In the genomic region with DNA sequence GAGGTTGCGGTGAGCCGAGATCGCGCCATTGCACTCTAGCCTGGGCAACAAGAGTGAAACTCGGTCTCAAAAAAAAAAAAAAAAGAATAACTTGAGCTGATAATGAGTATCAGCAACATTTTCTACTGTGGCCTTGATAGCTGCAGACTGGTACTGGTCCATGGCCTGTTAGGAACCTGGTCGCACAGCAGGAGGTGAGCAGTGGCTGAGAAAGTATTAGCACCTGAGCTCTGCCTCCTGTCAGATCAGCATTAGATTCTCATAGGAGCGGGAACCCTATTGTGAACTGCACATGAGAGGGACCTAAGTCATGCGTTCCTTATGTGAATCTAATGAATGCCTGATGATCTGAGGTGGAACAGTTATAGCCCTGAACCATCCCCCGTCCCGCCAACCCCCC, we compare ENCODE assay signal across 20 cellular contexts.
DNase-seq lines count a peak whose midpoint lies in the region; ATAC-seq, FAIRE-seq and TF ChIP-seq lines count a peak whose summit lies in the region.
"Had no signal": no experiment of that assay in that cellular context is flagged by ENCODE, and none has a peak within 500 bp of the region (broad histone marks: within the 10 kb centered on the region; RNA-seq: fewer than 3 reads in every experiment).

No MANE protein-coding gene starts in this region.

- POLR2A ChIA-PET in endothelial cell of umbilical vein (lab: Charles Lee) (no interaction called here), HEK293T (lab: Yijun Ruan, JAX) (no interaction called here)

- H3K9ac ChIP-seq in endothelial cell of umbilical vein (replicated peaks; ENCODE audit: extremely low read depth, insufficient read depth, low read length): no peak overlapping the region
- H3K9ac ChIP-seq: KMS-11 had no signal

- peaks cover 71% of the 10 kb centered on the region for H3K79me2 ChIP-seq in endothelial cell of umbilical vein (ENCODE audit: control insufficient read depth, insufficient read depth, low read length)

- H3K9me3 ChIP-seq in RWPE2 (ENCODE audit: severe bottlenecking): peaks cover 3% of the 10 kb centered on the region
- no peaks in the 10 kb centered on the region for H3K9me3 ChIP-seq in endothelial cell of umbilical vein (replicated peaks; ENCODE audit: control insufficient read depth, insufficient read depth, low read length)
- H3K9me3 ChIP-seq in small intestine (ENCODE audit: control insufficient read depth, low read depth): no peaks in the 10 kb centered on the region

- no peak overlapping the region for H3K4me3 Mint-ChIP-seq in activated T-cell treated with anti-CD3 and anti-CD28 coated beads, Interleukin-2, amount 50 U/mL, for 24 hours
- no peak overlapping the region for H3K4me3 Mint-ChIP-seq in activated T-cell treated with anti-CD3 and anti-CD28 coated beads, Interleukin-2, amount 50 U/mL, for 4 hours
- no peak overlapping the region for H3K4me3 Mint-ChIP-seq in neural crest cell
- H3K4me3 Mint-ChIP-seq: CD8-positive, alpha-beta memory T cell had no signal

- no TSS peak for BruUV-seq in endothelial cell of umbilical vein (replicated peaks; lab: Mats Ljungman, UMichigan)

- no peak for TF ChIP-seq CTCF in RWPE2 (IDR thresholded peaks at IDR 0.05; ENCODE audit: poor library complexity, severe bottlenecking)
- no peak for TF ChIP-seq CTCF in endothelial cell of umbilical vein (IDR thresholded peaks at IDR 0.05; ENCODE audit: extremely low read depth in 1 of 2, insufficient read depth in 1 of 2, low read depth in 1 of 2, low read length in 2 of 2)
- TF ChIP-seq CTCF in neural crest cell (conservative IDR thresholded peaks at IDR 0.05): no peak

- H3K36me3 Mint-ChIP-seq in activated T-cell treated with anti-CD3 and anti-CD28 coated beads, Interleukin-2, amount 50 U/mL, for 24 hours (ENCODE audit: low read depth): peaks cover 10% of the 10 kb centered on the region
- H3K36me3 Mint-ChIP-seq in activated T-cell treated with anti-CD3 and anti-CD28 coated beads, Interleukin-2, amount 50 U/mL, for 4 hours (ENCODE audit: insufficient read depth): peaks cover 6% of the 10 kb centered on the region
- H3K36me3 Mint-ChIP-seq in neural crest cell (ENCODE audit: low read depth): peaks cover 16% of the 10 kb centered on the region

- H4K20me1 ChIP-seq in endothelial cell of umbilical vein (replicated peaks; ENCODE audit: control insufficient read depth, extremely low read depth, insufficient read depth, low read length): peaks cover 3% of the 10 kb centered on the region

- H3K27me3 Mint-ChIP-seq in activated T-cell treated with anti-CD3 and anti-CD28 coated beads, Interleukin-2, amount 50 U/mL, for 24 hours: no peaks in the 10 kb centered on the region
- H3K27me3 Mint-ChIP-seq in activated T-cell treated with anti-CD3 and anti-CD28 coated beads, Interleukin-2, amount 50 U/mL, for 4 hours (ENCODE audit: low read depth): no peaks in the 10 kb centered on the region
- H3K27me3 Mint-ChIP-seq in neural crest cell (ENCODE audit: low read depth): no peaks in the 10 kb centered on the region
- H3K27me3 Mint-ChIP-seq: CD8-positive, alpha-beta memory T cell had no signal

- DNase-seq in activated T-cell treated with anti-CD3 and anti-CD28 coated beads, Interleukin-2, amount 50 U/mL, for 24 hours: no peak
- DNase-seq in activated T-cell treated with anti-CD3 and anti-CD28 coated beads, Interleukin-2, amount 50 U/mL, for 4 hours: no peak
- DNase-seq in RWPE2 (ENCODE audit: low spot score) (peak; percentile 31), endothelial cell of umbilical vein (ENCODE audit: low read depth, low spot score) (no peak), neural crest cell (ENCODE audit: low read depth, low spot score) (no peak), small intestine (no peak), HEK293T (ENCODE audit: extremely low spot score) (no peak), NCI-H226 (no peak)
- DNase-seq: CD8-positive, alpha-beta memory T cell; DMS79; MV-4-11; NCI-H1694 treated with DMSO at 0.1 percent for 48 hours; NCI-H2107; NCI-H345; NCI-H524 treated with DMSO at 0.1 percent for 48 hours; PC-3; RPMI8226; SIG-M5 had no signal

- CTCF ChIA-PET in endothelial cell of umbilical vein (lab: Charles Lee): interaction anchor here (1.0 kb wide), 1 partner anchor 29 kb away, joined by 6 read pairs; no protein-coding TSS in a partner anchor
- CTCF ChIA-PET in HEK293T (lab: Yijun Ruan, JAX): no interaction called here

- no peaks in the 10 kb centered on the region for H3K9me1 ChIP-seq in endothelial cell of umbilical vein (replicated peaks; ENCODE audit: control insufficient read depth, extremely low read depth, insufficient read depth, low read length)

- no peak for ATAC-seq in activated T-cell treated with anti-CD3 and anti-CD28 coated beads, Interleukin-2, amount 50 U/mL, for 4 hours
- ATAC-seq in RWPE2 (ENCODE audit: low read depth): no peak

- no peak overlapping the region for H2AFZ ChIP-seq in endothelial cell of umbilical vein (ENCODE audit: low read depth, low read length)

- no peaks in the 10 kb centered on the region for H3K27me3 ChIP-seq in RWPE2 (ENCODE audit: insufficient read depth, poor library complexity, severe bottlenecking)
- no peaks in the 10 kb centered on the region for H3K27me3 ChIP-seq in endothelial cell of umbilical vein (ENCODE audit: control insufficient read depth in 2 of 2, insufficient read depth in 2 of 2, low read length in 2 of 2)
- H3K27me3 ChIP-seq in small intestine (ENCODE audit: control insufficient read depth in 2 of 2, insufficient read depth in 2 of 2, low read length in 2 of 2): no peaks in the 10 kb centered on the region

- H3K4me1 ChIP-seq in RWPE2 (ENCODE audit: insufficient read depth, poor library complexity, severe bottlenecking) (no peaks in the 10 kb centered on the region), endothelial cell of umbilical vein (ENCODE audit: control insufficient read depth, extremely low read depth, insufficient read depth, low read length) (peaks cover 14% of the 10 kb centered on the region), small intestine (ENCODE audit: control insufficient read depth in 2 of 2, insufficient read depth in 1 of 2, low read depth in 1 of 2, low read length in 1 of 2) (no peaks in the 10 kb centered on the region)

- dilution Hi-C loops in endothelial cell of umbilical vein (cut with MboI; ENCODE audit: extremely low pct_ligation_motif_present, low sequenced_read_pairs): no loop called here

- FAIRE-seq in endothelial cell of umbilical vein (lab: Jason Lieb, UNC) (no peak), small intestine (lab: Jason Lieb, UNC) (no peak)
- FAIRE-seq: A204.1 had no signal

- H3K4me1 Mint-ChIP-seq in activated T-cell treated with anti-CD3 and anti-CD28 coated beads, Interleukin-2, amount 50 U/mL, for 24 hours (ENCODE audit: low read depth): peaks cover 62% of the 10 kb centered on the region
- H3K4me1 Mint-ChIP-seq in activated T-cell treated with anti-CD3 and anti-CD28 coated beads, Interleukin-2, amount 50 U/mL, for 4 hours (ENCODE audit: low read depth): peaks cover 62% of the 10 kb centered on the region
- H3K4me1 Mint-ChIP-seq in neural crest cell: peaks cover 33% of the 10 kb centered on the region

- H3K9me3 Mint-ChIP-seq in activated T-cell treated with anti-CD3 and anti-CD28 coated beads, Interleukin-2, amount 50 U/mL, for 24 hours: peaks cover 2% of the 10 kb centered on the region
- no peaks in the 10 kb centered on the region for H3K9me3 Mint-ChIP-seq in activated T-cell treated with anti-CD3 and anti-CD28 coated beads, Interleukin-2, amount 50 U/mL, for 4 hours
- peaks cover 9% of the 10 kb centered on the region for H3K9me3 Mint-ChIP-seq in neural crest cell

- peak overlapping the region; percentile 79 for H3K4me2 ChIP-seq in endothelial cell of umbilical vein (ENCODE audit: insufficient read depth, low read length)
- H3K4me2 ChIP-seq: KMS-11 had no signal

- H3K36me3 ChIP-seq in RWPE2 (ENCODE audit: low read depth) (0 out of 2 replicates have a peak, but pooled peaks cover 4% of the 10 kb centered on the region), endothelial cell of umbilical vein (ENCODE audit: control insufficient read depth in 2 of 2, extremely low read depth in 1 of 2, insufficient read depth in 2 of 2, low read length in 2 of 2) (no peaks in the 10 kb centered on the region), small intestine (ENCODE audit: control insufficient read depth in 2 of 2, insufficient read depth in 2 of 2, low read length in 2 of 2) (no peaks in the 10 kb centered on the region)

- H3K27ac Mint-ChIP-seq in activated T-cell treated with anti-CD3 and anti-CD28 coated beads, Interleukin-2, amount 50 U/mL, for 24 hours: peak overlapping the region; percentile 44
- H3K27ac Mint-ChIP-seq in neural crest cell (ENCODE audit: unreplicated experiment): peak overlapping the region; percentile 79

- intact Hi-C loops in endothelial cell of umbilical vein (cut with micrococcal nuclease): no loop called here

- 94 to 96% (median 96%) methylated on average over 9 to 10 of the region's 10 CpGs for WGBS in small intestine, 3 donors

- H3K27ac ChIP-seq in RWPE2 (ENCODE audit: poor library complexity, severe bottlenecking) (no peak overlapping the region), endothelial cell of umbilical vein (ENCODE audit: insufficient read depth, low read depth, low read length) (no peak overlapping the region), small intestine (ENCODE audit: low read depth in 1 of 2, low read length in 1 of 2) (no peak overlapping the region)
- H3K27ac ChIP-seq: KMS-11 had no signal

- no peak for TF ChIP-seq POLR2A in endothelial cell of umbilical vein (IDR thresholded peaks at IDR 0.05; ENCODE audit: low read depth, low read length)

- H3K4me3 ChIP-seq in RWPE2 (ENCODE audit: severe bottlenecking) (no peak overlapping the region), endothelial cell of umbilical vein (replicated peaks in 1 of 3; ENCODE audit: insufficient read depth in 1 of 3, low read depth in 1 of 3, low read length in 3 of 3) (no peak overlapping the region), small intestine (ENCODE audit: low read depth in 1 of 2, low read length in 2 of 2) (no peak overlapping the region)

TF ChIP-seq in endothelial cell of umbilical vein, 7 proteins besides CTCF, POLR2A, EP300 and RAD21 (continues in another document):
- TF ChIP-seq JUN (IDR thresholded peaks at IDR 0.05; ENCODE audit: borderline replicate concordance, insufficient read depth, insufficient read length, low read depth) (no peak), POLR2AphosphoS5 (IDR thresholded peaks at IDR 0.05; ENCODE audit: insufficient read depth, low read depth, low read length) (no peak)
- TF ChIP-seq, protein P1, sequence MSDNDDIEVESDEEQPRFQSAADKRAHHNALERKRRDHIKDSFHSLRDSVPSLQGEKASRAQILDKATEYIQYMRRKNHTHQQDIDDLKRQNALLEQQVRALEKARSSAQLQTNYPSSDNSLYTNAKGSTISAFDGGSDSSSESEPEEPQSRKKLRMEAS (IDR thresholded peaks at IDR 0.05; ENCODE audit: insufficient read depth, insufficient read length): no peak

TF ChIP-seq in HEK293T, 16 proteins besides CTCF, POLR2A, EP300 and RAD21 (continues in another document):
- no peak for TF ChIP-seq TARDBP (IDR thresholded peaks at IDR 0.05)
- no peak for TF ChIP-seq FOXA1 (IDR thresholded peaks at IDR 0.05)
- TF ChIP-seq ARNT (IDR thresholded peaks at IDR 0.05): no peak
